8 cellular contexts compared by ENCODE assay signal in the genomic region with DNA sequence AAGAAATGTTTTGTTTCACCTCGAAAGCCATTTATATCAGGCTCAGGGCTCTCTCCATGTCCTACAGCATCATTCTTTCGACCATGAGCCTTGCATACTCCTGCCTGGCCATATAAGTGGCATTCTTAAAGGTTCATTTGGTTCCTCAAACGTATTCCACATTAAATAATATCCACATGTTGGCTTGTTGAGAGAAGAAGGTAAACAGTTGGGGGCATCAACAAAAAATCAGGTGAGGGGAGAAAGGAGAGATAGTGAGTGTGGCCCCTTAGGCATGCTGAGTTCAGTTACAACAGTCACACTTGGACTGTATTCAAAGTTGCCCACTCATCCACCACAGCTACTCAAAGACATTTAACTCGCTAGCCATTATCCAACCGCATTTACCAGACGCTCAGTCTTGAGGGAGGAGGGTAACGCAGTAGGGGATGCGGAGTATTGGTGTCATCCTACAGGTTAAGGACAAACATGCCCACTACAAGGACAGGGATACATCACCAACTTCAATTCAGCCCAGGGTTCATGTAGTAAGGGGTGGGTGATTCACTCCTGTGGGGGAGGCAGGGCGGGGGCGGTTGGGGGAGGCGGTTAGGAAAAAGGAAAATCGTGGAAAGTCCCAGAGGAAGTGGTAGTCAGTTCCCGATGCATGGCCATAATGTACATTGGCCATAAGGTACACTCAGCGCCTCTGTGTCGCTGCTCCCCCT. TPM values are rescaled to one million over a fixed set of nuclear protein-coding genes. Genes with fewer than 3 reads are reported as not detected.
DNase-seq lines count a peak whose midpoint lies in the region; ATAC-seq and TF ChIP-seq lines count a peak whose summit lies in the region.

No MANE protein-coding gene starts in this region.

- H3K4me2 ChIP-seq in fibroblast of lung (ENCODE audit: extremely low read depth, insufficient read depth, low read length) (peak overlapping the region; percentile 96), osteoblast (ENCODE audit: insufficient read depth, low read length) (peak overlapping the region; percentile 95)

- peak overlapping the region; percentile 7 for H2AFZ ChIP-seq in fibroblast of lung (ENCODE audit: low read length)
- H2AFZ ChIP-seq in osteoblast (ENCODE audit: low read length) = peak overlapping the region; percentile 80

- H3K4me1 ChIP-seq in ES-I3 (ENCODE audit: insufficient read depth, low read length) (peaks cover 35% of the 10 kb centered on the region), Peyer's patch (peaks cover 0 to 9% (median 4%) of the 10 kb centered on the region in 4 donors), fibroblast of lung (ENCODE audit: control insufficient read depth, extremely low read depth, insufficient read depth, low read length) (peaks cover 15% of the 10 kb centered on the region), osteoblast (ENCODE audit: insufficient read depth, low read length) (peaks cover 28% of the 10 kb centered on the region)

- peaks cover 2% of the 10 kb centered on the region for H4K20me1 ChIP-seq in fibroblast of lung (ENCODE audit: control insufficient read depth, extremely low read depth, insufficient read depth, low read length)
- H4K20me1 ChIP-seq in osteoblast (ENCODE audit: insufficient read depth, low read length) = peaks cover 21% of the 10 kb centered on the region

- H3K4me3 ChIP-seq in Peyer's patch = peak overlapping the region; percentile 49 to 92 (median 73)
- H3K4me3 ChIP-seq in fibroblast of lung (replicated peaks in 1 of 4; ENCODE audit: control extremely low read depth in 1 of 4, insufficient read depth in 1 of 4, low read depth in 3 of 4, low read length in 4 of 4) = peak overlapping the region; percentile 80 to 94 (median 88)
- peak overlapping the region; percentile 93 for H3K4me3 ChIP-seq in osteoblast (ENCODE audit: insufficient read depth, low read length)

- DNase-seq in Peyer's patch = no peak
- DNase-seq in fibroblast of lung (ENCODE audit: low read depth in 2 of 2) = peak; percentile 62 to 89
- peak; percentile 90 for DNase-seq in osteoblast (ENCODE audit: insufficient read length, low spot score, missing footprints)
- DNase-seq in germinal center (ENCODE audit: low spot score) = no peak
- DNase-seq in GM20000 (ENCODE audit: low spot score) = no peak
- no peak for DNase-seq in GDM1 (lab: John Stamatoyannopoulos, UW)

- H3K27ac ChIP-seq in Peyer's patch = peak overlapping the region in 1 of 4 donors; percentile 87
- peak overlapping the region; percentile 90 for H3K27ac ChIP-seq in fibroblast of lung (ENCODE audit: insufficient read depth, low read length)
- H3K27ac ChIP-seq in osteoblast (ENCODE audit: low read depth, low read length) = peak overlapping the region; percentile 82

- peaks cover 58% of the 10 kb centered on the region for H3K79me2 ChIP-seq in fibroblast of lung (ENCODE audit: control insufficient read depth, insufficient read depth, low read length)
- H3K79me2 ChIP-seq in osteoblast (ENCODE audit: insufficient read depth, low read length) = peaks cover 58% of the 10 kb centered on the region

- TF ChIP-seq POLR2A in Peyer's patch (IDR thresholded peaks at IDR 0.05) = no peak

- peak overlapping the region; percentile 62 for H3K9ac ChIP-seq in ES-I3 (ENCODE audit: low read depth, low read length)
- H3K9ac ChIP-seq in fibroblast of lung (ENCODE audit: insufficient read depth, low read length) = peak overlapping the region; percentile 89

- H3K27me3 ChIP-seq in Peyer's patch = no peaks in the 10 kb centered on the region
- H3K27me3 ChIP-seq in fibroblast of lung (ENCODE audit: control insufficient read depth, insufficient read depth, low read length) = no peaks in the 10 kb centered on the region
- H3K27me3 ChIP-seq in osteoblast (ENCODE audit: insufficient read depth, low read length) = peaks cover 3% of the 10 kb centered on the region

- no peak for TF ChIP-seq CTCF in Peyer's patch (IDR thresholded peaks at IDR 0.05)
- TF ChIP-seq CTCF in fibroblast of lung (conservative IDR thresholded peaks at IDR 0.05 in 1 of 2, IDR thresholded peaks at IDR 0.05 in 1 of 2; ENCODE audit: low read depth in 1 of 2, low read length in 2 of 2) = no peak
- no peak for TF ChIP-seq CTCF in osteoblast (IDR thresholded peaks at IDR 0.05; ENCODE audit: extremely low read depth, low read depth, low read length)
- no peak for TF ChIP-seq CTCF in GM20000 (IDR thresholded peaks at IDR 0.05; ENCODE audit: extremely low read depth, missing control alignments)

- no peak for ATAC-seq in HG03520 (IDR thresholded peaks at IDR 0.05; ENCODE audit: unreplicated experiment)

- H3K36me3 ChIP-seq in ES-I3 (ENCODE audit: insufficient read depth, low read length) (no peaks in the 10 kb centered on the region), Peyer's patch (no peaks in the 10 kb centered on the region), fibroblast of lung (ENCODE audit: control insufficient read depth, insufficient read depth, low read length) (no peaks in the 10 kb centered on the region), osteoblast (ENCODE audit: insufficient read depth, low read length) (peaks cover 5% of the 10 kb centered on the region)

- H3K9me3 ChIP-seq in ES-I3 (ENCODE audit: control insufficient read depth, insufficient read depth, low read length) (no peaks in the 10 kb centered on the region), Peyer's patch (no peaks in the 10 kb centered on the region), fibroblast of lung (ENCODE audit: control insufficient read depth, insufficient read depth, low read depth, low read length) (no peaks in the 10 kb centered on the region), osteoblast (ENCODE audit: low read depth, low read length) (no peaks in the 10 kb centered on the region)

RNA-seq across cellular contexts. Expression of gene ZNF697, which starts 1.4 kb away (rescaled TPM):
- total RNA-seq in Peyer's patch (1 to 10 TPM; 4.4 to 6.3 (median 5.0) TPM), fibroblast of lung (22.3 and 23.0 TPM in 2 replicates), osteoblast (6.5 and 8.8 TPM in 2 replicates)
- 7.4 and 9.6 TPM in 2 replicates for polyA plus RNA-seq in fibroblast of lung
- 7.7 and 10.0 TPM in 2 replicates for polyA plus RNA-seq in fibroblast of lung (2012)
- 3.6 and 4.4 TPM in 2 replicates for polyA minus RNA-seq in fibroblast of lung (ENCODE audit: low replicate concordance)

Comparison
In these comparisons a context has a peak if more than half of its experiments do, and no peak if none do; other contexts are left out.
1. DNase-seq: peak in fibroblast of lung (2 of 2) and osteoblast (single experiment); none in Peyer's patch (0 of 3), germinal center (single experiment), GM20000 (single experiment) and GDM1 (single experiment).
2. Peak in every context shown above with its lines, with median percentiles within 50 percentile points of each other: H3K4me3 ChIP-seq.